In genomic region chr5:135456238-135457099, GRCh38 we compare ENCODE assay signal across 8 cellular contexts. TPM values are rescaled to one million over a fixed set of nuclear protein-coding genes. Genes with fewer than 3 reads are reported as not detected.
DNase-seq lines count a peak whose midpoint lies in the region; ATAC-seq and TF ChIP-seq lines count a peak whose summit lies in the region.

No MANE protein-coding gene starts in this region.

- H3K4me2 ChIP-seq in hepatocyte = no peak overlapping the region

- no peak overlapping the region for H3K27ac ChIP-seq in hepatocyte

- no peaks in the 10 kb centered on the region for H3K79me2 ChIP-seq in hepatocyte

- WGBS in hepatocyte (ENCODE audit: low lambda C conversion rate, missing lambda C conversion rate) = 84% methylated on average over 12 of the region's 12 CpGs

- peak; percentile 33 for DNase-seq in SKM-1 treated with dmso at 0.1 percent for 144 hours (lab: John Stamatoyannopoulos, UW; ENCODE audit: unreplicated experiment)
- DNase-seq in hepatocyte (ENCODE audit: low spot score) = peak; percentile 40
- DNase-seq in stimulated activated CD4-positive, alpha-beta T cell treated with anti-CD3 and anti-CD28 coated beads, Interleukin-1b, Interleukin-23, amount 100 ng/mL, for 48 hours = no peak
- DNase-seq in HT-29 (ENCODE audit: low spot score) = no peak

- no peaks in the 10 kb centered on the region for H3K4me1 ChIP-seq in hepatocyte (ENCODE audit: insufficient read depth)

- TF ChIP-seq CTCF in hepatocyte (IDR thresholded peaks at IDR 0.05; ENCODE audit: poor library complexity) = no peak

- no peaks in the 10 kb centered on the region for H4K20me1 ChIP-seq in hepatocyte (ENCODE audit: insufficient read depth, poor library complexity, severe bottlenecking)

- ATAC-seq in GM18520 (IDR thresholded peaks at IDR 0.05; ENCODE audit: unreplicated experiment) (peak; percentile 46), HG02852 (IDR thresholded peaks at IDR 0.05; ENCODE audit: unreplicated experiment) (peak; percentile 84), HG03159 (IDR thresholded peaks at IDR 0.05; ENCODE audit: unreplicated experiment) (no peak), HG02970 (IDR thresholded peaks at IDR 0.05; ENCODE audit: low FRiP score, unreplicated experiment) (no peak)

- no peak overlapping the region for H2AFZ ChIP-seq in hepatocyte

- H3K36me3 ChIP-seq in hepatocyte (replicated peaks; ENCODE audit: insufficient read depth, low read depth) = no peaks in the 10 kb centered on the region

- H3K9me2 ChIP-seq in hepatocyte (replicated peaks; ENCODE audit: insufficient read depth) = no peaks in the 10 kb centered on the region

- no peaks in the 10 kb centered on the region for H3K9me3 ChIP-seq in hepatocyte (ENCODE audit: low read depth)

- H3K27me3 ChIP-seq in hepatocyte = peaks cover 3% of the 10 kb centered on the region

- H3K4me3 ChIP-seq in hepatocyte = no peak overlapping the region

RNA-seq across cellular contexts. Expression of gene TIFAB, which starts 4.3 kb away (rescaled TPM):
- total RNA-seq in hepatocyte = not detected in 2 replicates
- not detected in 2 replicates for polyA plus RNA-seq in hepatocyte
- not detected in 2 replicates for total RNA-seq in HT-29 (2014; rRNA removed; shearing (Covaris generic))

RNA-seq across cellular contexts. Expression of gene DCANP1, which starts 9.3 kb away (rescaled TPM):
- total RNA-seq in hepatocyte = not detected in 2 replicates
- polyA plus RNA-seq in hepatocyte = not detected in 2 replicates
- total RNA-seq in HT-29 (2014; rRNA removed; shearing (Covaris generic)) = not detected in 2 replicates

RNA-seq across cellular contexts. Expression of gene MACROH2A1, which starts 57.4 kb away (rescaled TPM):
- 304 and 311 TPM in 2 replicates for total RNA-seq in hepatocyte
- polyA plus RNA-seq in hepatocyte = 180 and 198 TPM in 2 replicates
- total RNA-seq in HT-29 (2014; rRNA removed; shearing (Covaris generic)) = 566 and 576 TPM in 2 replicates

Comparison
In these comparisons a context has a peak if more than half of its experiments do, and no peak if none do; other contexts are left out.
1. ATAC-seq: peak in GM18520 (single experiment) and HG02852 (single experiment); none in HG03159 (single experiment) and HG02970 (single experiment).
2. DNase-seq: peak in SKM-1 treated with dmso at 0.1 percent for 144 hours (single experiment) and hepatocyte (single experiment); none in stimulated activated CD4-positive, alpha-beta T cell treated with anti-CD3 and anti-CD28 coated beads, Interleukin-1b, Interleukin-23, amount 100 ng/mL, for 48 hours (single experiment) and HT-29 (single experiment).